ENCODE assay signal across 8 cellular contexts in genomic region chr11:2268911-2269600, GRCh38. TPM values are rescaled to one million over a fixed set of nuclear protein-coding genes. Genes with fewer than 3 reads are reported as not detected.
DNase-seq lines count a peak whose midpoint lies in the region; ATAC-seq and TF ChIP-seq lines count a peak whose summit lies in the region.

No MANE protein-coding gene starts in this region.

- peak overlapping the region; percentile 75 for H2AFZ ChIP-seq in IMR-90 (replicated peaks; ENCODE audit: low read length, poor library complexity)

- no peak for TF ChIP-seq CTCF in A673 (conservative IDR thresholded peaks at IDR 0.05; ENCODE audit: low read depth, low read length)
- TF ChIP-seq CTCF in IMR-90 (conservative IDR thresholded peaks at IDR 0.05; ENCODE audit: low read depth, low read length): no peak

- no peaks in the 10 kb centered on the region for H3K9me1 ChIP-seq in IMR-90 (ENCODE audit: insufficient read depth, low read length)

- in situ Hi-C loops in IMR-90 (cut with MboI; ENCODE audit: low sequenced_read_pairs): no loop called here

- no peak overlapping the region for H3K14ac ChIP-seq in IMR-90 (replicated peaks; ENCODE audit: low read depth, low read length)

- H3K27me3 Mint-ChIP-seq in effector memory CD8-positive, alpha-beta T cell: peaks cover 0 to 8% of the 10 kb centered on the region in 2 donors

- H4K91ac ChIP-seq in IMR-90 (ENCODE audit: insufficient read depth, low read depth, low read length): no peak overlapping the region

- H4K20me1 ChIP-seq in IMR-90 (ENCODE audit: insufficient read depth, low read length): no peaks in the 10 kb centered on the region

- H3K4me3 Mint-ChIP-seq in effector memory CD8-positive, alpha-beta T cell: peak overlapping the region; percentile 74 to 76

- no peak for TF ChIP-seq POLR2A in IMR-90 (IDR thresholded peaks at IDR 0.05; ENCODE audit: low read depth, low read length)

- no peaks in the 10 kb centered on the region for H3K9me3 Mint-ChIP-seq in effector memory CD8-positive, alpha-beta T cell

- POLR2A ChIA-PET in A673 (lab: Charles Lee; ENCODE audit: low non-redundant PET) (no interaction called here), IMR-90 (lab: Charles Lee; ENCODE audit: unreplicated experiment) (no interaction called here)

- no peaks in the 10 kb centered on the region for H3K79me1 ChIP-seq in IMR-90 (ENCODE audit: low read depth in 1 of 2, low read length in 2 of 2)

- H4K5ac ChIP-seq in IMR-90 (ENCODE audit: low read depth, low read length): no peak overlapping the region

- no peak overlapping the region for H2AK9ac ChIP-seq in IMR-90 (replicated peaks; ENCODE audit: low read depth, low read length, poor library complexity)

- no peak overlapping the region for H3K18ac ChIP-seq in IMR-90 (ENCODE audit: low read depth, low read length)

- H3K4me2 ChIP-seq in IMR-90 (ENCODE audit: low read depth, low read length): peak overlapping the region; percentile 16; the same call in 1 of the 2 replicates

- BruUV-seq in A673 (replicated peaks; lab: Mats Ljungman, UMichigan) (no TSS peak), IMR-90 (replicated peaks; lab: Mats Ljungman, UMichigan) (no TSS peak)

- no peak overlapping the region for H2BK15ac ChIP-seq in IMR-90 (ENCODE audit: low read depth, low read length)

- H3K4me3 ChIP-seq in A673 (ENCODE audit: low read depth, low read length, poor library complexity, severe bottlenecking) (peak overlapping the region; percentile 4), IMR-90 (ENCODE audit: insufficient read depth, low read depth, low read length) (no peak overlapping the region), mucosa of stomach (ENCODE audit: low read length) (peak overlapping the region; percentile 36)

- peaks cover 54% of the 10 kb centered on the region for H3K27me3 ChIP-seq in A673 (replicated peaks; ENCODE audit: insufficient read depth, low read depth, low read length, poor library complexity)
- peaks cover 78% of the 10 kb centered on the region for H3K27me3 ChIP-seq in IMR-90 (ENCODE audit: control insufficient read depth, insufficient read depth, low read length)
- H3K27me3 ChIP-seq in mucosa of stomach (ENCODE audit: control insufficient read depth, insufficient read depth, low read length): peaks cover 53% of the 10 kb centered on the region

- no peak overlapping the region for H2AK5ac ChIP-seq in IMR-90 (ENCODE audit: low read depth, low read length)

- H3K4me1 ChIP-seq in A673 (ENCODE audit: insufficient read depth, low read length, poor library complexity, severe bottlenecking): no peaks in the 10 kb centered on the region
- H3K4me1 ChIP-seq in IMR-90 (ENCODE audit: control insufficient read depth, insufficient read depth, low read length): no peaks in the 10 kb centered on the region
- H3K4me1 ChIP-seq in mucosa of stomach (ENCODE audit: control insufficient read depth, insufficient read depth, low read length): peaks cover 27% of the 10 kb centered on the region

- DNase-seq in A673 (ENCODE audit: low spot score) (no peak), IMR-90 (no peak)
- DNase-seq in activated CD4-positive, alpha-beta T cell treated with anti-CD3 and anti-CD28 coated beads, Interleukin-2, amount 50 U/mL, for 24 hours (ENCODE audit: low read depth in 1 of 2, low spot score in 1 of 2): peak; percentile 71 to 72
- DNase-seq in effector memory CD8-positive, alpha-beta T cell: peak; percentile 32 to 47 (median 43)
- peak; percentile 62 for DNase-seq in stimulated activated CD8-positive, alpha-beta memory T cell treated with anti-CD3 and anti-CD28 coated beads, Interleukin-7, amount 100 ng/mL, for 24 hours (ENCODE audit: low read depth)

- TF ChIP-seq RAD21 in IMR-90 (IDR thresholded peaks at IDR 0.05; ENCODE audit: low read length): no peak

- H3K9ac ChIP-seq in IMR-90 (ENCODE audit: low read depth, low read length) (no peak overlapping the region), mucosa of stomach (ENCODE audit: low read length) (peak overlapping the region; percentile 57)

- H2BK120ac ChIP-seq in IMR-90 (ENCODE audit: low read depth, low read length): no peak overlapping the region

- no peaks in the 10 kb centered on the region for H3K9me3 ChIP-seq in A673 (ENCODE audit: low read depth, low read length, poor library complexity, severe bottlenecking)
- H3K9me3 ChIP-seq in IMR-90 (ENCODE audit: control insufficient read depth, insufficient read depth, low read length): no peaks in the 10 kb centered on the region
- H3K9me3 ChIP-seq in mucosa of stomach (ENCODE audit: control insufficient read depth, low read length): no peaks in the 10 kb centered on the region

- H3K36me3 ChIP-seq in A673 (ENCODE audit: insufficient read depth, low read length, poor library complexity, severe bottlenecking): no peaks in the 10 kb centered on the region
- no peaks in the 10 kb centered on the region for H3K36me3 ChIP-seq in IMR-90 (ENCODE audit: control insufficient read depth, insufficient read depth, low read length)
- no peaks in the 10 kb centered on the region for H3K36me3 ChIP-seq in mucosa of stomach (ENCODE audit: control insufficient read depth, insufficient read depth, low read length)

- CTCF ChIA-PET in A673 (lab: Charles Lee): no interaction called here
- CTCF ChIA-PET in IMR-90 (lab: Yijun Ruan, JAX): no interaction called here

- no peak overlapping the region for H3K27ac Mint-ChIP-seq in effector memory CD8-positive, alpha-beta T cell

- H3K4me1 Mint-ChIP-seq in effector memory CD8-positive, alpha-beta T cell (ENCODE audit: low read depth in 2 of 2): peaks cover 19 to 34% of the 10 kb centered on the region in 2 donors

- peaks cover 14% of the 10 kb centered on the region for H3K36me3 Mint-ChIP-seq in effector memory CD8-positive, alpha-beta T cell (ENCODE audit: insufficient read depth)

- no peak overlapping the region for H3K23ac ChIP-seq in IMR-90 (ENCODE audit: low read depth, low read length)

- dilution Hi-C loops in IMR-90 (cut with HindIII; ENCODE audit: low sequenced_read_pairs, unreplicated experiment): no loop called here

- 2% methylated on average over 40 of the region's 84 CpGs; no CpG with 5 or more reads in 1 of the 2 experiments for WGBS in IMR-90 (ENCODE audit: extremely low coverage in 2 of 2, insufficient read length in 1 of 2), 2 experiments

- intact Hi-C loops in A673 (cut with micrococcal nuclease; ENCODE audit: unreplicated experiment) (no loop called here), IMR-90 (cut with micrococcal nuclease) (no loop called here)

- no peak overlapping the region for H2BK5ac ChIP-seq in IMR-90 (ENCODE audit: low read depth, low read length, poor library complexity, severe bottlenecking)

- H4K8ac ChIP-seq in IMR-90 (ENCODE audit: low read depth in 2 of 2, low read length in 2 of 2): no peak overlapping the region

- H3K4ac ChIP-seq in IMR-90 (ENCODE audit: low read depth, low read length): no peak overlapping the region

- ATAC-seq in IMR-90 (ENCODE audit: low read depth): peak; percentile 36
- peak; percentile 37 for ATAC-seq in effector memory CD8-positive, alpha-beta T cell (replicated peaks)
- no peak for ATAC-seq in HG03432 (IDR thresholded peaks at IDR 0.05; ENCODE audit: unreplicated experiment)
- no peak for ATAC-seq in GM19467 (IDR thresholded peaks at IDR 0.05; ENCODE audit: unreplicated experiment)

- H3K56ac ChIP-seq in IMR-90 (ENCODE audit: extremely low read depth, insufficient read depth, low read length): no peak overlapping the region

- H3K27ac ChIP-seq in A673 (ENCODE audit: low read depth, low read length, poor library complexity, severe bottlenecking) (no peak overlapping the region), IMR-90 (ENCODE audit: insufficient read depth, low read length) (no peak overlapping the region)

- H2BK20ac ChIP-seq in IMR-90 (ENCODE audit: low read depth, low read length): no peak overlapping the region

TF ChIP-seq in IMR-90, 13 proteins besides CTCF, POLR2A, EP300 and RAD21:
- TF ChIP-seq ELK1 (IDR thresholded peaks at IDR 0.05; ENCODE audit: borderline replicate concordance, low read depth, low read length) (no peak), CEBPB (IDR thresholded peaks at IDR 0.05; ENCODE audit: low read depth, low read length) (0 out of 2 replicates have a peak, but pooled peaks have one; percentile 11)

RNA-seq across cellular contexts. Expression of gene ASCL2, which starts 1.3 kb away (rescaled TPM):
- not detected in 2 replicates for total RNA-seq in A673 (2021)
- not detected in 2 replicates for total RNA-seq in IMR-90 (2012; rRNA removed)
- not detected in 2 replicates for polyA plus RNA-seq in IMR-90 (2012; rRNA removed)
- polyA plus RNA-seq in IMR-90 (2012; cell fraction: cytosol; rRNA removed): 0.02 and 0.09 TPM in 2 replicates
- polyA plus RNA-seq in IMR-90 (2012; cell fraction: nucleus; rRNA removed; ENCODE audit: low replicate concordance): 0.03 TPM in 1 of 2 replicates, not detected in the other

RNA-seq across cellular contexts. Expression of gene C11orf21, which starts 32.7 kb away (rescaled TPM):
- total RNA-seq in A673 (2021) (not detected in 2 replicates), IMR-90 (2012; rRNA removed) (not detected in 2 replicates)
- not detected in 2 replicates for polyA plus RNA-seq in IMR-90 (2012; rRNA removed)
- polyA plus RNA-seq in IMR-90 (2012; cell fraction: cytosol; rRNA removed): not detected in 2 replicates
- 0.03 and 0.08 TPM in 2 replicates for polyA plus RNA-seq in IMR-90 (2012; cell fraction: nucleus; rRNA removed; ENCODE audit: low replicate concordance)

RNA-seq across cellular contexts. Expression of gene TSPAN32, which starts 32.8 kb away (rescaled TPM):
- total RNA-seq in A673 (2021): not detected in 2 replicates
- not detected in 2 replicates for total RNA-seq in IMR-90 (2012; rRNA removed)
- polyA plus RNA-seq in IMR-90 (2012; rRNA removed): 0.07 TPM in 1 of 2 replicates, not detected in the other
- 0.04 TPM in 1 of 2 replicates, not detected in the other for polyA plus RNA-seq in IMR-90 (2012; cell fraction: cytosol; rRNA removed)
- polyA plus RNA-seq in IMR-90 (2012; cell fraction: nucleus; rRNA removed; ENCODE audit: low replicate concordance): 0.37 and 0.79 TPM in 2 replicates

Comparison
In these comparisons a context has a peak if more than half of its experiments do, and no peak if none do; other contexts are left out.
1. DNase-seq: peak in activated CD4-positive, alpha-beta T cell treated with anti-CD3 and anti-CD28 coated beads, Interleukin-2, amount 50 U/mL, for 24 hours (2 of 2), effector memory CD8-positive, alpha-beta T cell (3 of 3) and stimulated activated CD8-positive, alpha-beta memory T cell treated with anti-CD3 and anti-CD28 coated beads, Interleukin-7, amount 100 ng/mL, for 24 hours (single experiment); none in A673 (single experiment) and IMR-90 (single experiment).
2. ATAC-seq: peak in IMR-90 (single experiment) and effector memory CD8-positive, alpha-beta T cell (single experiment); none in HG03432 (single experiment) and GM19467 (single experiment).